15 cellular contexts compared by ENCODE assay signal in the genomic region with DNA sequence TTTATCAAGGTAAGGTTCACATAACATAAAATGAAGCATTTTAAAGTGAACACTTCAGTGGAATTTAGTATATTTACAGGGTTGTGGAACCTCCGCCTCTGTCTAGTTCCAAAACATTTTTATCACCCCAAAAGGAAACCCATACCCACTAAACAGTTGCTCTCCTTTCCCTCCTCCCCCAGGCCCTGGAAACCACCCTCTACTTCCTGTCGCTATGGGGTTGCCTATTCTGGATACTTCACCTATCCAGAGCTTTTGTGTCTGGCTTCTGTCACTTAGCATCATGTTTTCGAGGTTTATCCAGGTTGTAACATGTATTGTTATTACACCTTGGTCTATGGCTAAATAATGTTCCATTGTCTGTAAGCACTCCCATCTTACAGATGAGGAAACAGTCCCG. TPM values are rescaled to one million over a fixed set of nuclear protein-coding genes. Genes with fewer than 3 reads are reported as not detected.
DNase-seq lines count a peak whose midpoint lies in the region; ATAC-seq and TF ChIP-seq lines count a peak whose summit lies in the region.
"Had no signal": no experiment of that assay in that cellular context is flagged by ENCODE, and none has a peak within 500 bp of the region (broad histone marks: within the 10 kb centered on the region; RNA-seq: fewer than 3 reads in every experiment).

No MANE protein-coding gene starts in this region.

- 46% methylated on average over 4 of the region's 4 CpGs for WGBS in right lobe of liver (ENCODE audit: insufficient coverage, low coverage, low lambda C conversion rate, missing lambda C conversion rate)

- H3K4me1 ChIP-seq in right lobe of liver: peaks cover 0 to 83% (median 37%) of the 10 kb centered on the region in 4 donors

- peak; percentile 75 for DNase-seq in activated naive CD4-positive, alpha-beta T cell treated with anti-CD3 and anti-CD28 coated beads for 36 hours
- DNase-seq in activated naive CD4-positive, alpha-beta T cell treated with anti-CD3 and anti-CD28 coated beads, Interleukin-2, amount 50 U/mL, for 72 hours (ENCODE audit: low spot score in 2 of 2): no peak
- DNase-seq in activated CD8-positive, alpha-beta T cell treated with anti-CD3 and anti-CD28 coated beads, Interleukin-2, amount 10 ng/mL, durations not matched to agents 7 days and 5 days: peak; percentile 66
- DNase-seq in right lobe of liver: no peak
- no peak for DNase-seq in WERI-Rb-1
- DNase-seq in GF-D8 (lab: John Stamatoyannopoulos, UW): no peak
- no peak for DNase-seq in HT-29 (ENCODE audit: low spot score)
- DNase-seq: DMS79, kidney, MG63, right cardiac atrium had no signal

- no peaks in the 10 kb centered on the region for H3K27me3 Mint-ChIP-seq in activated naive CD4-positive, alpha-beta T cell treated with anti-CD3 and anti-CD28 coated beads for 36 hours (ENCODE audit: low read depth)
- no peaks in the 10 kb centered on the region for H3K27me3 Mint-ChIP-seq in activated CD8-positive, alpha-beta T cell treated with anti-CD3 and anti-CD28 coated beads, Interleukin-2, amount 10 ng/mL, durations not matched to agents 7 days and 5 days (ENCODE audit: low read depth)

- H3K27me3 ChIP-seq in right lobe of liver (no peaks in the 10 kb centered on the region), WERI-Rb-1 (ENCODE audit: insufficient read depth, low read depth, severe bottlenecking) (no peaks in the 10 kb centered on the region)
- H3K27me3 ChIP-seq: MG63, upper lobe of left lung had no signal

- H3K27ac ChIP-seq in right lobe of liver (peak overlapping the region; percentile 73 to 99 (median 75)), WERI-Rb-1 (no peak overlapping the region)
- H3K27ac ChIP-seq: coronary artery, VCaP had no signal

- no peak for TF ChIP-seq POLR2A in right lobe of liver (IDR thresholded peaks at IDR 0.05)

- H3K36me3 ChIP-seq in right lobe of liver (no peaks in the 10 kb centered on the region), WERI-Rb-1 (no peaks in the 10 kb centered on the region)
- H3K36me3 ChIP-seq: MG63, upper lobe of left lung had no signal

- no peaks in the 10 kb centered on the region for H3K9me3 Mint-ChIP-seq in activated naive CD4-positive, alpha-beta T cell treated with anti-CD3 and anti-CD28 coated beads for 36 hours
- H3K9me3 Mint-ChIP-seq in activated naive CD4-positive, alpha-beta T cell treated with anti-CD3 and anti-CD28 coated beads, Interleukin-2, amount 50 U/mL, for 72 hours: no peaks in the 10 kb centered on the region
- no peaks in the 10 kb centered on the region for H3K9me3 Mint-ChIP-seq in activated CD8-positive, alpha-beta T cell treated with anti-CD3 and anti-CD28 coated beads, Interleukin-2, amount 10 ng/mL, durations not matched to agents 7 days and 5 days (ENCODE audit: insufficient read depth)

- peaks cover 51% of the 10 kb centered on the region for H3K4me1 Mint-ChIP-seq in activated naive CD4-positive, alpha-beta T cell treated with anti-CD3 and anti-CD28 coated beads for 36 hours (ENCODE audit: low read depth)
- H3K4me1 Mint-ChIP-seq in activated CD8-positive, alpha-beta T cell treated with anti-CD3 and anti-CD28 coated beads, Interleukin-2, amount 10 ng/mL, durations not matched to agents 7 days and 5 days (ENCODE audit: low read depth): peaks cover 55% of the 10 kb centered on the region

- no peak for ATAC-seq in activated naive CD4-positive, alpha-beta T cell treated with anti-CD3 and anti-CD28 coated beads, Interleukin-2, amount 50 U/mL, for 72 hours
- ATAC-seq in activated CD8-positive, alpha-beta T cell treated with anti-CD3 and anti-CD28 coated beads, Interleukin-2, amount 10 ng/mL, durations not matched to agents 7 days and 5 days: peak; percentile 12
- ATAC-seq in right lobe of liver: no peak
- ATAC-seq in GM21825 (IDR thresholded peaks at IDR 0.05; ENCODE audit: unreplicated experiment): no peak
- ATAC-seq: right cardiac atrium had no signal

- TF ChIP-seq CTCF in right lobe of liver (IDR thresholded peaks at IDR 0.05) (no peak), WERI-Rb-1 (IDR thresholded peaks at IDR 0.05; ENCODE audit: low read depth, low read length) (no peak)

- H3K9me3 ChIP-seq in right lobe of liver (no peaks in the 10 kb centered on the region), WERI-Rb-1 (ENCODE audit: severe bottlenecking) (no peaks in the 10 kb centered on the region)
- H3K9me3 ChIP-seq: MG63, upper lobe of left lung had no signal

- CTCF ChIA-PET in activated naive CD4-positive, alpha-beta T cell treated with anti-CD3 and anti-CD28 coated beads for 36 hours (lab: Charles Lee): interaction anchor here (0.6 to 13.2 kb wide), 9 partner anchors 10 to 983 kb away, joined by 3 to 270 read pairs (median 4); partner anchors contain the start of gene ZFP36L1
- CTCF ChIA-PET in activated CD8-positive, alpha-beta T cell treated with anti-CD3 and anti-CD28 coated beads, Interleukin-2, amount 10 ng/mL, durations not matched to agents 7 days and 5 days (lab: Charles Lee): interaction anchor here (0.6 to 12.4 kb wide), 6 partner anchors 13 to 876 kb away, joined by 3 to 246 read pairs (median 57); partner anchors contain the start of gene ZFP36L1

- H3K4me3 ChIP-seq in right lobe of liver: peak overlapping the region; percentile 12 to 49 (median 23)
- H3K4me3 ChIP-seq in WERI-Rb-1 (ENCODE audit: low read depth, low read length): no peak overlapping the region
- H3K4me3 ChIP-seq: coronary artery, MG63, upper lobe of left lung had no signal

- no peaks in the 10 kb centered on the region for H3K36me3 Mint-ChIP-seq in activated naive CD4-positive, alpha-beta T cell treated with anti-CD3 and anti-CD28 coated beads for 36 hours (ENCODE audit: low read depth)
- peaks cover 0 to 2% of the 10 kb centered on the region in 2 donors for H3K36me3 Mint-ChIP-seq in activated naive CD4-positive, alpha-beta T cell treated with anti-CD3 and anti-CD28 coated beads, Interleukin-2, amount 50 U/mL, for 72 hours
- no peaks in the 10 kb centered on the region for H3K36me3 Mint-ChIP-seq in activated CD8-positive, alpha-beta T cell treated with anti-CD3 and anti-CD28 coated beads, Interleukin-2, amount 10 ng/mL, durations not matched to agents 7 days and 5 days (ENCODE audit: low read depth)

- POLR2A ChIA-PET in activated CD8-positive, alpha-beta T cell treated with anti-CD3 and anti-CD28 coated beads, Interleukin-2, amount 10 ng/mL, durations not matched to agents 7 days and 5 days (lab: Charles Lee): interaction anchor here (1.8 to 12.5 kb wide), 4 partner anchors 24 to 537 kb away, joined by 5 to 314 read pairs (median 104); partner anchors contain the start of gene ZFP36L1

- intact Hi-C loops in activated naive CD4-positive, alpha-beta T cell treated with anti-CD3 and anti-CD28 coated beads for 36 hours (cut with micrococcal nuclease): no loop called here
- intact Hi-C loops in right lobe of liver (cut with DNase I): loop anchor here in 1 of 2 donors (10.0 kb wide), 1 partner anchor 886 kb away; no protein-coding TSS in a partner anchor

- H3K4me3 Mint-ChIP-seq in activated naive CD4-positive, alpha-beta T cell treated with anti-CD3 and anti-CD28 coated beads for 36 hours: no peak overlapping the region
- H3K4me3 Mint-ChIP-seq in activated CD8-positive, alpha-beta T cell treated with anti-CD3 and anti-CD28 coated beads, Interleukin-2, amount 10 ng/mL, durations not matched to agents 7 days and 5 days: no peak overlapping the region

- H3K27ac Mint-ChIP-seq in activated naive CD4-positive, alpha-beta T cell treated with anti-CD3 and anti-CD28 coated beads for 36 hours: peak overlapping the region; percentile 50
- peak overlapping the region in 1 of 2 donors; percentile 65 for H3K27ac Mint-ChIP-seq in activated naive CD4-positive, alpha-beta T cell treated with anti-CD3 and anti-CD28 coated beads, Interleukin-2, amount 50 U/mL, for 72 hours
- H3K27ac Mint-ChIP-seq in activated CD8-positive, alpha-beta T cell treated with anti-CD3 and anti-CD28 coated beads, Interleukin-2, amount 10 ng/mL, durations not matched to agents 7 days and 5 days: peak overlapping the region; percentile 68

RNA-seq across cellular contexts. Expression of gene ZFP36L1, which starts 27.7 kb away (rescaled TPM):
- 10 to 100 TPM; 76.8 to 85.1 TPM for total RNA-seq in activated naive CD4-positive, alpha-beta T cell treated with anti-CD3 and anti-CD28 coated beads for 36 hours
- 100 to 1,000 TPM in 1 of 2 donors, 10 to 100 TPM in 1; 73.4 to 158 TPM for total RNA-seq in activated naive CD4-positive, alpha-beta T cell treated with anti-CD3 and anti-CD28 coated beads, Interleukin-2, amount 50 U/mL, for 72 hours
- 10 to 100 TPM; 63.3 to 73.2 TPM for total RNA-seq in activated CD8-positive, alpha-beta T cell treated with anti-CD3 and anti-CD28 coated beads, Interleukin-2, amount 10 ng/mL, durations not matched to agents 7 days and 5 days
- total RNA-seq in right lobe of liver: 100 to 1,000 TPM; 109 to 298 (median 218) TPM
- 83.8 and 88.6 TPM in 2 replicates for total RNA-seq in HT-29 (2014; rRNA removed; shearing (Covaris generic))

Comparison
In these comparisons a context has a peak if more than half of its experiments do, and no peak if none do; other contexts are left out.
1. DNase-seq: peak in activated naive CD4-positive, alpha-beta T cell treated with anti-CD3 and anti-CD28 coated beads for 36 hours (single experiment) and activated CD8-positive, alpha-beta T cell treated with anti-CD3 and anti-CD28 coated beads, Interleukin-2, amount 10 ng/mL, durations not matched to agents 7 days and 5 days (single experiment); none in activated naive CD4-positive, alpha-beta T cell treated with anti-CD3 and anti-CD28 coated beads, Interleukin-2, amount 50 U/mL, for 72 hours (0 of 2), right lobe of liver (0 of 3), WERI-Rb-1 (single experiment), GF-D8 (single experiment) and HT-29 (single experiment).